ENCODE assay signal across 8 cellular contexts in genomic region chr17:77098884-77099545, GRCh38. TPM values are rescaled to one million over a fixed set of nuclear protein-coding genes. Genes with fewer than 3 reads are reported as not detected.
DNase-seq lines count a peak whose midpoint lies in the region; ATAC-seq, FAIRE-seq and TF ChIP-seq lines count a peak whose summit lies in the region.

No MANE protein-coding gene starts in this region.

- TF ChIP-seq CTCF in HL-60 (IDR thresholded peaks at IDR 0.05; ENCODE audit: insufficient read depth, low read length), result no peak

- no peak for ATAC-seq in activated naive CD4-positive, alpha-beta T cell treated with anti-CD3 and anti-CD28 coated beads, Interleukin-2, amount 50 U/mL, for 72 hours
- ATAC-seq in sciatic nerve (peak; percentile 92), HG03095 (IDR thresholded peaks at IDR 0.05; ENCODE audit: unreplicated experiment) (no peak)

- H3K27me3 ChIP-seq in HL-60 (ENCODE audit: insufficient read depth, poor library complexity, severe bottlenecking), result no peaks in the 10 kb centered on the region

- peaks cover 0 to 7% of the 10 kb centered on the region in 2 donors for H3K36me3 Mint-ChIP-seq in activated naive CD4-positive, alpha-beta T cell treated with anti-CD3 and anti-CD28 coated beads, Interleukin-2, amount 50 U/mL, for 72 hours

- DNase-seq in HL-60 (ENCODE audit: low read depth in 1 of 2, low spot score in 1 of 2) (peak; percentile 85 to 90), frontal cortex (ENCODE audit: low spot score in 2 of 2) (peak in 1 of 2 donors; percentile 60), sciatic nerve (ENCODE audit: low spot score) (no peak), DMS 273 treated with DMSO at 0.1 percent for 48 hours (lab: John Stamatoyannopoulos, UW) (no peak), NCI-H82 (lab: John Stamatoyannopoulos, UW) (no peak), DMS53 (lab: John Stamatoyannopoulos, UW) (no peak)
- no peak for DNase-seq in activated naive CD4-positive, alpha-beta T cell treated with anti-CD3 and anti-CD28 coated beads, Interleukin-2, amount 50 U/mL, for 72 hours (ENCODE audit: low spot score in 2 of 2)

- H3K9me3 Mint-ChIP-seq in activated naive CD4-positive, alpha-beta T cell treated with anti-CD3 and anti-CD28 coated beads, Interleukin-2, amount 50 U/mL, for 72 hours, result no peaks in the 10 kb centered on the region

- peak; percentile 78 for FAIRE-seq in frontal cortex (lab: Jason Lieb, UNC)

- peak overlapping the region; percentile 44 to 72 for H3K27ac Mint-ChIP-seq in activated naive CD4-positive, alpha-beta T cell treated with anti-CD3 and anti-CD28 coated beads, Interleukin-2, amount 50 U/mL, for 72 hours

- H3K4me3 ChIP-seq in HL-60 (replicated peaks; ENCODE audit: insufficient read depth, low read length), result no peak overlapping the region

- intact Hi-C loops in sciatic nerve (cut with DNase I), result loop anchor here (10.0 kb wide), 1 partner anchor 106 kb away; no protein-coding TSS in a partner anchor

- peak overlapping the region; percentile 77 for H3K27ac ChIP-seq in HL-60 (replicated peaks)

RNA-seq across cellular contexts. Expression of gene SEC14L1, which starts 41.8 kb away (rescaled TPM):
- 100 to 1,000 TPM in 1 of 2 donors, 10 to 100 TPM in 1; 53.4 to 103 TPM for total RNA-seq in activated naive CD4-positive, alpha-beta T cell treated with anti-CD3 and anti-CD28 coated beads, Interleukin-2, amount 50 U/mL, for 72 hours
- total RNA-seq in frontal cortex (56.3 TPM), sciatic nerve (130 TPM)

Comparison
In these comparisons a context has a peak if more than half of its experiments do, and no peak if none do; other contexts are left out.
1. DNase-seq: peak in HL-60 (2 of 2); none in activated naive CD4-positive, alpha-beta T cell treated with anti-CD3 and anti-CD28 coated beads, Interleukin-2, amount 50 U/mL, for 72 hours (0 of 2), sciatic nerve (single experiment), DMS 273 treated with DMSO at 0.1 percent for 48 hours (single experiment), NCI-H82 (single experiment) and DMS53 (single experiment).